ENCODE assay signal across 12 cellular contexts in genomic region chr18:62426191-62426488, GRCh38.
DNase-seq lines count a peak whose midpoint lies in the region; ATAC-seq and TF ChIP-seq lines count a peak whose summit lies in the region.
"Had no signal": no experiment of that assay in that cellular context is flagged by ENCODE, and none has a peak within 500 bp of the region (broad histone marks: within the 10 kb centered on the region; RNA-seq: fewer than 3 reads in every experiment).

No MANE protein-coding gene starts in this region.

- ATAC-seq in activated T-cell treated with anti-CD3 and anti-CD28 coated beads, Interleukin-2, amount 50 U/mL, for 4 hours = no peak
- peak; percentile 52 to 73 (median 59) for ATAC-seq in heart left ventricle
- ATAC-seq in HG03095 (IDR thresholded peaks at IDR 0.05; ENCODE audit: unreplicated experiment) = no peak

- no peaks in the 10 kb centered on the region for H3K27me3 ChIP-seq in PC-9 (ENCODE audit: insufficient read depth, low read depth)
- H3K27me3 ChIP-seq in heart left ventricle = no peaks in the 10 kb centered on the region
- H3K27me3 ChIP-seq in skeletal muscle tissue (ENCODE audit: control insufficient read depth in 3 of 3, insufficient read depth in 3 of 3, low read length in 3 of 3) = no peaks in the 10 kb centered on the region
- H3K27me3 ChIP-seq: cardiac muscle cell, suprapubic skin had no signal

- H3K9me2 ChIP-seq in PC-9 (ENCODE audit: insufficient read depth) = no peaks in the 10 kb centered on the region

- no peak overlapping the region for H3K27ac Mint-ChIP-seq in activated T-cell treated with anti-CD3 and anti-CD28 coated beads, Interleukin-2, amount 50 U/mL, for 24 hours
- no peak overlapping the region for H3K27ac Mint-ChIP-seq in endothelial cell (ENCODE audit: unreplicated experiment)
- H3K27ac Mint-ChIP-seq: B cell; stimulated activated memory B cell treated with anti-CD40 and anti-IgM and Interleukin-4, amounts not matched to agents 10 μg/mL and 1 μg/mL and 100 μg/mL, for 72 hours had no signal

- H3K9me3 Mint-ChIP-seq in activated T-cell treated with anti-CD3 and anti-CD28 coated beads, Interleukin-2, amount 50 U/mL, for 24 hours = peaks cover 3% of the 10 kb centered on the region
- H3K9me3 Mint-ChIP-seq in activated T-cell treated with anti-CD3 and anti-CD28 coated beads, Interleukin-2, amount 50 U/mL, for 4 hours = peaks cover 7% of the 10 kb centered on the region
- H3K9me3 Mint-ChIP-seq in endothelial cell (ENCODE audit: unreplicated experiment) = no peaks in the 10 kb centered on the region

- CTCF ChIA-PET in PC-9 (lab: Charles Lee) = no interaction called here

- no peaks in the 10 kb centered on the region for H4K20me1 ChIP-seq in PC-9 (ENCODE audit: insufficient read depth)

- no peak overlapping the region for H3K4me3 Mint-ChIP-seq in activated T-cell treated with anti-CD3 and anti-CD28 coated beads, Interleukin-2, amount 50 U/mL, for 24 hours
- H3K4me3 Mint-ChIP-seq in activated T-cell treated with anti-CD3 and anti-CD28 coated beads, Interleukin-2, amount 50 U/mL, for 4 hours = no peak overlapping the region
- H3K4me3 Mint-ChIP-seq in endothelial cell (ENCODE audit: unreplicated experiment) = no peak overlapping the region

- H3K4me3 ChIP-seq in PC-9 (no peak overlapping the region), heart left ventricle (peak overlapping the region in 1 of 12 donors; percentile 36), skeletal muscle tissue (ENCODE audit: low read length in 3 of 3) (peak overlapping the region in 2 of 3 donors; percentile 1 to 31)
- H3K4me3 ChIP-seq: cardiac muscle cell had no signal

- BruUV-seq in PC-9 (replicated peaks; lab: Mats Ljungman, UMichigan) = no TSS peak

- H3K4me1 Mint-ChIP-seq in activated T-cell treated with anti-CD3 and anti-CD28 coated beads, Interleukin-2, amount 50 U/mL, for 24 hours (ENCODE audit: low read depth) = peaks cover 27% of the 10 kb centered on the region
- peaks cover 12% of the 10 kb centered on the region for H3K4me1 Mint-ChIP-seq in activated T-cell treated with anti-CD3 and anti-CD28 coated beads, Interleukin-2, amount 50 U/mL, for 4 hours (ENCODE audit: low read depth)
- H3K4me1 Mint-ChIP-seq in endothelial cell (ENCODE audit: unreplicated experiment) = peaks cover 9% of the 10 kb centered on the region

- POLR2A ChIA-PET in PC-9 (lab: Charles Lee; ENCODE audit: unreplicated experiment) = interaction anchor here (0.9 kb wide), 1 partner anchor 289 kb away, joined by 5 read pairs; the partner anchor contains the start of gene PHLPP1

- TF ChIP-seq CTCF in PC-9 (conservative IDR thresholded peaks at IDR 0.05) (no peak), heart left ventricle (IDR thresholded peaks at IDR 0.05) (no peak), endothelial cell (IDR thresholded peaks at IDR 0.05; ENCODE audit: unreplicated experiment) (no peak)

- no peaks in the 10 kb centered on the region for H3K79me2 ChIP-seq in PC-9 (ENCODE audit: low read depth)

- no peak for TF ChIP-seq POLR2A in heart left ventricle (IDR thresholded peaks at IDR 0.05)

- no peak overlapping the region for H3K27ac ChIP-seq in PC-9
- peak overlapping the region in 7 of 12 donors; percentile 25 to 93 (median 77) for H3K27ac ChIP-seq in heart left ventricle
- H3K27ac ChIP-seq in skeletal muscle tissue (ENCODE audit: low read depth, low read length) = peak overlapping the region; percentile 96
- H3K27ac ChIP-seq: cardiac muscle cell had no signal

- H3K36me3 Mint-ChIP-seq in activated T-cell treated with anti-CD3 and anti-CD28 coated beads, Interleukin-2, amount 50 U/mL, for 24 hours (ENCODE audit: low read depth) = no peaks in the 10 kb centered on the region
- H3K36me3 Mint-ChIP-seq in activated T-cell treated with anti-CD3 and anti-CD28 coated beads, Interleukin-2, amount 50 U/mL, for 4 hours (ENCODE audit: insufficient read depth) = peaks cover 3% of the 10 kb centered on the region
- H3K36me3 Mint-ChIP-seq in endothelial cell (ENCODE audit: low read depth, unreplicated experiment) = no peaks in the 10 kb centered on the region

- no peaks in the 10 kb centered on the region for H3K36me3 ChIP-seq in PC-9 (ENCODE audit: low read depth)
- no peaks in the 10 kb centered on the region for H3K36me3 ChIP-seq in heart left ventricle
- no peaks in the 10 kb centered on the region for H3K36me3 ChIP-seq in skeletal muscle tissue (ENCODE audit: control insufficient read depth in 3 of 3, insufficient read depth in 3 of 3, low read length in 3 of 3)
- H3K36me3 ChIP-seq: cardiac muscle cell, suprapubic skin had no signal

- peak overlapping the region; percentile 75 for H3K4me2 ChIP-seq in PC-9

- intact Hi-C loops in PC-9 (cut with micrococcal nuclease; ENCODE audit: unreplicated experiment) = no loop called here
- intact Hi-C loops in heart left ventricle (cut with DNase I) = loop anchor here in 7 of 10 donors (1.0 to 5.0 kb wide), 9 partner anchors 96 to 556 kb away; partner anchors contain the start of gene ZCCHC2 (in 3 of the 7)

- peaks cover 13% of the 10 kb centered on the region for H3K4me1 ChIP-seq in PC-9 (replicated peaks; ENCODE audit: insufficient read depth)
- H3K4me1 ChIP-seq in heart left ventricle = peaks cover 0 to 27% (median 10%) of the 10 kb centered on the region in 12 donors
- peaks cover 16 to 23% (median 22%) of the 10 kb centered on the region in 3 donors for H3K4me1 ChIP-seq in skeletal muscle tissue (ENCODE audit: control insufficient read depth in 3 of 3, insufficient read depth in 3 of 3, low read length in 3 of 3)

- no peaks in the 10 kb centered on the region for H3K27me3 Mint-ChIP-seq in activated T-cell treated with anti-CD3 and anti-CD28 coated beads, Interleukin-2, amount 50 U/mL, for 24 hours
- no peaks in the 10 kb centered on the region for H3K27me3 Mint-ChIP-seq in activated T-cell treated with anti-CD3 and anti-CD28 coated beads, Interleukin-2, amount 50 U/mL, for 4 hours (ENCODE audit: low read depth)
- H3K27me3 Mint-ChIP-seq in endothelial cell (ENCODE audit: unreplicated experiment) = peaks cover under 1% of the 10 kb centered on the region

- peak; percentile 25 for DNase-seq in activated T-cell treated with anti-CD3 and anti-CD28 coated beads, Interleukin-2, amount 50 U/mL, for 24 hours
- DNase-seq in activated T-cell treated with anti-CD3 and anti-CD28 coated beads, Interleukin-2, amount 50 U/mL, for 4 hours = no peak
- no peak for DNase-seq in PC-9
- no peak for DNase-seq in heart left ventricle
- no peak for DNase-seq in endothelial cell (ENCODE audit: low spot score)
- no peak for DNase-seq in NOMO-1 treated with dmso at 0.1 percent for 144 hours (lab: John Stamatoyannopoulos, UW; ENCODE audit: unreplicated experiment)

- no peaks in the 10 kb centered on the region for H3F3A ChIP-seq in PC-9 (ENCODE audit: insufficient read depth, low read depth)

- WGBS in heart left ventricle, 4 donors = 47 to 60% (median 56%) methylated on average over 3 of the region's 3 CpGs

- no peak overlapping the region for H2AFZ ChIP-seq in PC-9

- H3K9ac ChIP-seq in skeletal muscle tissue (ENCODE audit: low read depth in 1 of 3, low read length in 3 of 3) = peak overlapping the region; percentile 58 to 85 (median 66)

- no peaks in the 10 kb centered on the region; the same call in 1 of the 2 replicates for H3K9me3 ChIP-seq in PC-9 (ENCODE audit: insufficient read depth, low read depth)
- peaks cover 0 to 13% (median 0%) of the 10 kb centered on the region in 12 donors for H3K9me3 ChIP-seq in heart left ventricle
- H3K9me3 ChIP-seq in skeletal muscle tissue (ENCODE audit: control insufficient read depth in 3 of 3, low read length in 3 of 3) = no peaks in the 10 kb centered on the region
- H3K9me3 ChIP-seq: suprapubic skin had no signal

Comparison
In these comparisons a context has a peak if more than half of its experiments do, and no peak if none do; other contexts are left out.
1. ATAC-seq: peak in heart left ventricle (4 of 4); none in activated T-cell treated with anti-CD3 and anti-CD28 coated beads, Interleukin-2, amount 50 U/mL, for 4 hours (0 of 2) and HG03095 (single experiment).